ENCODE assay signal across 1 cellular context in genomic region chr13:30792257-30793000, GRCh38.
TF ChIP-seq lines count a peak whose summit lies in the region.

No MANE protein-coding gene starts in this region.

TF ChIP-seq in HepG2, 621 proteins besides CTCF, POLR2A, EP300 and RAD21 (continued from another document):
- TF ChIP-seq ZNF687 (CRISPR knock-in tag; IDR thresholded peaks at IDR 0.05), result peak; percentile 34; the same call in 1 of the 2 replicates
- TF ChIP-seq PHF21A (CRISPR knock-in tag; IDR thresholded peaks at IDR 0.05), result peak; percentile 53; the same call in 1 of the 2 replicates
- TF ChIP-seq FOSL2 (CRISPR knock-in tag; IDR thresholded peaks at IDR 0.05), result peak; percentile 69
- no peak for TF ChIP-seq RFX1 (IDR thresholded peaks at IDR 0.05)
- TF ChIP-seq ZNF331 (CRISPR knock-in tag; IDR thresholded peaks at IDR 0.05), result peak; percentile 14; the same call in 1 of the 2 replicates
- peak; percentile 38; the same call in 1 of the 2 replicates for TF ChIP-seq SAP130 (CRISPR knock-in tag; IDR thresholded peaks at IDR 0.05; ENCODE audit: low read depth)
- TF ChIP-seq CCAR2 (optimal IDR thresholded peaks at IDR 0.05; ENCODE audit: low read depth, low read length), result no peak
TF ChIP-seq in HepG2: peak in this region for 17.
